ENCODE assay signal across 8 cellular contexts in the genomic region with DNA sequence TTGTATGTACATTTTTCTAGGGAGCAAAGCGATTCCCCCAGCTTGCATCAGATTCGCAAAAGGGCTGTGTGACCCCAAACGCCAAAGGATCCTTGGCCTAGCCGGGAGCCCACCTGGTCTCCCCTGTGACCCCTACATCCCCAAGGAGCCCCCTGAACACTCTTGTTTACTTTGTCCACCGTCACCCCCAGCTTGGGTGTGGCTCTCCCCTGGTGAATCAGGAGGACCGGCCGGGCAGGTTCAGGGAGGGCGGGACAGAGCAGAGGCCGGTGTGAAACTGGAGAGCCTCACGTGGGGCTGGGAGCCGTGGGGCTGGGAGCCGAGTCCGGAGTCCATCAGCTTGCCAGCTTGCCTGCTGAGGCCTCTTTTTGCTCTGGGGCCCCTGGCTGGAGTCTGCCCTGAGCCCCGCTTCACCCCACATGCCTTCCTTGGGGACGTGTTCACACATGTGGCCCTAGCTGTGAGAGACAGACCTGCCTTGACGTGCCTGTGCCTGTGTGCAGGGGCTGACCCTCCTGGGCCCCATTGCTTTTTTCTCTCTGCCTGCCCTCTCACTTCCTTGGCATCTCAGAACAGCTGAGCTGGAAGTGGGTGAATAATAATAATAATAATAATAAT. TPM values are rescaled to one million over a fixed set of nuclear protein-coding genes. Genes with fewer than 3 reads are reported as not detected.
A peak's percentile ranks its signal among the peaks of the same experiment; 100 is the strongest.
DNase-seq lines count a peak whose midpoint lies in the region; ATAC-seq and TF ChIP-seq lines count a peak whose summit lies in the region.

No MANE protein-coding gene starts in this region.

- H2BK120ac ChIP-seq in IMR-90 (ENCODE audit: low read depth, low read length), result peak overlapping the region; percentile 49

- H3K27me3 Mint-ChIP-seq in activated T-helper 2 cell treated with anti-CD3 and anti-CD28 coated beads, Interferon-gamma antibody, Interleukin-2, Interleukin-4, amounts not matched to agents 10 μg/mL and 5 μg/mL and 100 μg/mL, durations not matched to agents 14 hours and 24 hours and 36 hours (ENCODE audit: low read depth), result no peaks in the 10 kb centered on the region

- H3K36me3 ChIP-seq in DOHH2 (ENCODE audit: control insufficient read depth, low read length) (no peaks in the 10 kb centered on the region), IMR-90 (ENCODE audit: control insufficient read depth, insufficient read depth, low read length) (peaks cover 11% of the 10 kb centered on the region; the same call in 1 of the 2 replicates), parathyroid adenoma (ENCODE audit: control insufficient read depth, insufficient read depth, low read length) (no peaks in the 10 kb centered on the region)

- peak overlapping the region; percentile 97 for H3K9ac ChIP-seq in IMR-90 (ENCODE audit: low read depth, low read length)
- H3K9ac ChIP-seq in parathyroid adenoma, result no peak overlapping the region

- H2BK20ac ChIP-seq in IMR-90 (ENCODE audit: low read depth, low read length), result no peak overlapping the region; the same call in 1 of the 2 replicates

- no peaks in the 10 kb centered on the region for H4K20me1 ChIP-seq in DOHH2 (ENCODE audit: control insufficient read depth, insufficient read depth, low read depth, low read length)
- H4K20me1 ChIP-seq in IMR-90 (ENCODE audit: insufficient read depth, low read length), result peaks cover 20% of the 10 kb centered on the region; the same call in 1 of the 2 replicates

- peak overlapping the region; percentile 83 for H2BK5ac ChIP-seq in IMR-90 (ENCODE audit: low read depth, low read length, poor library complexity, severe bottlenecking)

- peak overlapping the region; percentile 94 for H3K4me3 Mint-ChIP-seq in activated T-helper 2 cell treated with anti-CD3 and anti-CD28 coated beads, Interferon-gamma antibody, Interleukin-2, Interleukin-4, amounts not matched to agents 10 μg/mL and 5 μg/mL and 100 μg/mL, durations not matched to agents 14 hours and 24 hours and 36 hours (ENCODE audit: low read depth)

- H3K18ac ChIP-seq in IMR-90 (ENCODE audit: low read depth, low read length), result peak overlapping the region; percentile 10; the same call in 1 of the 2 replicates

- intact Hi-C loops in IMR-90 (cut with micrococcal nuclease) (loop anchor here (5.0 kb wide), 1 partner anchor 78 kb away; a partner anchor contains a TSS), Right ventricle myocardium inferior (cut with DNase I) (loop anchor here (5.0 to 10.0 kb wide), 2 partner anchors 117 to 294 kb away; a partner anchor contains a TSS)
- intact Hi-C loops in activated T-helper 2 cell treated with anti-CD3 and anti-CD28 coated beads, Interferon-gamma antibody, Interleukin-2, Interleukin-4, amounts not matched to agents 10 μg/mL and 5 μg/mL and 100 μg/mL, durations not matched to agents 14 hours and 24 hours and 36 hours (cut with micrococcal nuclease), result loop anchor here (1.0 kb wide), 1 partner anchor 58 kb away; no protein-coding TSS in a partner anchor

- H3K56ac ChIP-seq in IMR-90 (ENCODE audit: extremely low read depth, insufficient read depth, low read length), result peak overlapping the region; percentile 47

- BruUV-seq in IMR-90 (replicated peaks; lab: Mats Ljungman, UMichigan), result no TSS peak

- H3K4me1 Mint-ChIP-seq in activated T-helper 2 cell treated with anti-CD3 and anti-CD28 coated beads, Interferon-gamma antibody, Interleukin-2, Interleukin-4, amounts not matched to agents 10 μg/mL and 5 μg/mL and 100 μg/mL, durations not matched to agents 14 hours and 24 hours and 36 hours (ENCODE audit: low read depth), result peaks cover 49% of the 10 kb centered on the region

- H2AK5ac ChIP-seq in IMR-90 (ENCODE audit: low read depth, low read length), result peak overlapping the region; percentile 86

- in situ Hi-C loops in IMR-90 (cut with MboI; ENCODE audit: low sequenced_read_pairs), result no loop called here

- peak overlapping the region; percentile 66 for H4K91ac ChIP-seq in IMR-90 (ENCODE audit: insufficient read depth, low read depth, low read length)

- peaks cover 16% of the 10 kb centered on the region; the same call in 1 of the 2 replicates for H3K9me1 ChIP-seq in IMR-90 (ENCODE audit: insufficient read depth, low read length)

- H3K36me3 Mint-ChIP-seq in activated T-helper 2 cell treated with anti-CD3 and anti-CD28 coated beads, Interferon-gamma antibody, Interleukin-2, Interleukin-4, amounts not matched to agents 10 μg/mL and 5 μg/mL and 100 μg/mL, durations not matched to agents 14 hours and 24 hours and 36 hours (ENCODE audit: low read depth), result peaks cover 32% of the 10 kb centered on the region

- H3F3A ChIP-seq in DOHH2 (ENCODE audit: control insufficient read depth, insufficient read depth), result no peaks in the 10 kb centered on the region; the same call in 1 of the 2 replicates

- H3K14ac ChIP-seq in IMR-90 (replicated peaks; ENCODE audit: low read depth, low read length), result peak overlapping the region; percentile 86

- POLR2A ChIA-PET in IMR-90 (lab: Charles Lee; ENCODE audit: unreplicated experiment), result interaction anchor here (0.6 kb wide), 1 partner anchor 37 kb away, joined by 5 read pairs; no protein-coding TSS in a partner anchor

- 10% methylated on average over 4 of the region's 16 CpGs; no CpG with 5 or more reads in 1 of the 2 experiments for WGBS in IMR-90 (ENCODE audit: extremely low coverage in 2 of 2, insufficient read length in 1 of 2), 2 experiments

- peak overlapping the region; percentile 80 for H3K4ac ChIP-seq in IMR-90 (ENCODE audit: low read depth, low read length)

- TF ChIP-seq POLR2A in IMR-90 (IDR thresholded peaks at IDR 0.05; ENCODE audit: low read depth, low read length), result peak; percentile 51; the same call in 1 of the 2 replicates

- CTCF ChIA-PET in IMR-90 (lab: Yijun Ruan, JAX), result no interaction called here

- no peak overlapping the region for H3K27ac Mint-ChIP-seq in activated T-helper 2 cell treated with anti-CD3 and anti-CD28 coated beads, Interferon-gamma antibody, Interleukin-2, Interleukin-4, amounts not matched to agents 10 μg/mL and 5 μg/mL and 100 μg/mL, durations not matched to agents 14 hours and 24 hours and 36 hours

- H2AK9ac ChIP-seq in IMR-90 (replicated peaks; ENCODE audit: low read depth, low read length, poor library complexity), result peak overlapping the region; percentile 90

- H3K9me3 ChIP-seq in DOHH2 (ENCODE audit: control insufficient read depth, insufficient read depth, low read length) (no peaks in the 10 kb centered on the region), IMR-90 (ENCODE audit: control insufficient read depth, insufficient read depth, low read length) (no peaks in the 10 kb centered on the region), parathyroid adenoma (ENCODE audit: control insufficient read depth, low read length) (no peaks in the 10 kb centered on the region)

- H3K9me2 ChIP-seq in DOHH2 (replicated peaks; ENCODE audit: control insufficient read depth, low read length), result no peaks in the 10 kb centered on the region

- peak overlapping the region; percentile 78 for H3K4me3 ChIP-seq in DOHH2 (ENCODE audit: low read length)
- peak overlapping the region; percentile 86 for H3K4me3 ChIP-seq in IMR-90 (ENCODE audit: insufficient read depth, low read depth, low read length)
- peak overlapping the region; percentile 92 for H3K4me3 ChIP-seq in parathyroid adenoma (ENCODE audit: low read depth, low read length)

- DNase-seq in IMR-90 (peak; percentile 40), Right ventricle myocardium inferior (ENCODE audit: missing footprints) (peak; percentile 79), GM19240 (ENCODE audit: insufficient read length, low spot score) (no peak), NCI-H1092 (lab: John Stamatoyannopoulos, UW) (no peak), globus pallidus (ENCODE audit: low spot score) (no peak)
- DNase-seq in activated T-helper 2 cell treated with anti-CD3 and anti-CD28 coated beads, Interferon-gamma antibody, Interleukin-2, Interleukin-4, amounts not matched to agents 10 μg/mL and 5 μg/mL and 100 μg/mL, durations not matched to agents 14 hours and 24 hours and 36 hours (ENCODE audit: low spot score), result no peak

- H4K5ac ChIP-seq in IMR-90 (ENCODE audit: low read depth, low read length), result no peak overlapping the region; the same call in 1 of the 2 replicates

- H3K27ac ChIP-seq in DOHH2 (ENCODE audit: low read depth, low read length) (no peak overlapping the region), IMR-90 (ENCODE audit: insufficient read depth, low read length) (peak overlapping the region; percentile 96), parathyroid adenoma (peak overlapping the region; percentile 87)

- peak overlapping the region; percentile 66 for H2AFZ ChIP-seq in IMR-90 (replicated peaks; ENCODE audit: low read length, poor library complexity)
- H2AFZ ChIP-seq in parathyroid adenoma, result peak overlapping the region; percentile 57

- dilution Hi-C loops in IMR-90 (cut with HindIII; ENCODE audit: low sequenced_read_pairs, unreplicated experiment), result no loop called here

- H3K27me3 ChIP-seq in DOHH2 (ENCODE audit: control insufficient read depth, low read length) (no peaks in the 10 kb centered on the region), IMR-90 (ENCODE audit: control insufficient read depth, insufficient read depth, low read length) (no peaks in the 10 kb centered on the region), parathyroid adenoma (ENCODE audit: control insufficient read depth, insufficient read depth, low read length) (no peaks in the 10 kb centered on the region)

- no peak for TF ChIP-seq RAD21 in IMR-90 (IDR thresholded peaks at IDR 0.05; ENCODE audit: low read length)

- TF ChIP-seq CTCF in DOHH2 (IDR thresholded peaks at IDR 0.05; ENCODE audit: low read depth, low read length, poor library complexity, severe bottlenecking) (no peak), IMR-90 (conservative IDR thresholded peaks at IDR 0.05; ENCODE audit: low read depth, low read length) (no peak), parathyroid adenoma (IDR thresholded peaks at IDR 0.05) (no peak)

- peaks cover 19 to 69% of the 10 kb centered on the region in 2 experiments for H3K79me1 ChIP-seq in IMR-90 (ENCODE audit: low read depth in 1 of 2, low read length in 2 of 2)

- H3K79me2 ChIP-seq in DOHH2 (ENCODE audit: control insufficient read depth, low read length) (peaks cover 37% of the 10 kb centered on the region), parathyroid adenoma (peaks cover 47% of the 10 kb centered on the region)

- peaks cover 42% of the 10 kb centered on the region for H3K4me1 ChIP-seq in DOHH2 (ENCODE audit: control insufficient read depth, low read length)
- H3K4me1 ChIP-seq in IMR-90 (ENCODE audit: control insufficient read depth, insufficient read depth, low read length), result peaks cover 11% of the 10 kb centered on the region
- peaks cover 23% of the 10 kb centered on the region for H3K4me1 ChIP-seq in parathyroid adenoma

- no peak overlapping the region for H2BK15ac ChIP-seq in IMR-90 (ENCODE audit: low read depth, low read length)

- ATAC-seq in IMR-90 (ENCODE audit: low read depth), result no peak
- ATAC-seq in Right ventricle myocardium inferior, result no peak

- H3K4me2 ChIP-seq in DOHH2 (ENCODE audit: low read length) (peak overlapping the region; percentile 97), IMR-90 (ENCODE audit: low read depth, low read length) (peak overlapping the region; percentile 91), parathyroid adenoma (ENCODE audit: low read length) (peak overlapping the region; percentile 98)

- H3K23ac ChIP-seq in IMR-90 (ENCODE audit: low read depth, low read length), result peak overlapping the region; percentile 97; the same call in 1 of the 2 replicates

- peak overlapping the region in 1 of 2 experiments; percentile 57; a peak in 2 of 4 replicates for H4K8ac ChIP-seq in IMR-90 (ENCODE audit: low read depth in 2 of 2, low read length in 2 of 2)

- H3K9me3 Mint-ChIP-seq in activated T-helper 2 cell treated with anti-CD3 and anti-CD28 coated beads, Interferon-gamma antibody, Interleukin-2, Interleukin-4, amounts not matched to agents 10 μg/mL and 5 μg/mL and 100 μg/mL, durations not matched to agents 14 hours and 24 hours and 36 hours, result no peaks in the 10 kb centered on the region

RNA-seq across cellular contexts. Expression of a gene that starts 2.0 kb away (rescaled TPM):
- 7.7 and 8.6 TPM in 2 replicates for total RNA-seq in IMR-90 (2012; rRNA removed)
- 8.6 and 9.4 TPM in 2 replicates for polyA plus RNA-seq in IMR-90 (2012; rRNA removed)
- 6.5 and 8.3 TPM in 2 replicates for polyA plus RNA-seq in IMR-90 (2012; cell fraction: cytosol; rRNA removed)
- polyA plus RNA-seq in IMR-90 (2012; cell fraction: nucleus; rRNA removed; ENCODE audit: low replicate concordance), result 6.8 and 11.6 TPM in 2 replicates
- total RNA-seq in activated T-helper 2 cell treated with anti-CD3 and anti-CD28 coated beads, Interferon-gamma antibody, Interleukin-2, Interleukin-4, amounts not matched to agents 10 μg/mL and 5 μg/mL and 100 μg/mL, durations not matched to agents 14 hours and 24 hours and 36 hours, result 7.4 and 8.4 TPM in 2 replicates
- total RNA-seq in Right ventricle myocardium inferior, result 12.6 TPM

RNA-seq across cellular contexts. Expression of a gene that starts 2.2 kb away (rescaled TPM):
- total RNA-seq in IMR-90 (2012; rRNA removed) (14.2 and 14.9 TPM in 2 replicates), Right ventricle myocardium inferior (37.4 TPM)
- polyA plus RNA-seq in IMR-90 (2012; rRNA removed), result 23.2 and 23.5 TPM in 2 replicates
- 12.9 and 22.5 TPM in 2 replicates for polyA plus RNA-seq in IMR-90 (2012; cell fraction: cytosol; rRNA removed)
- 64.0 and 115 TPM in 2 replicates for polyA plus RNA-seq in IMR-90 (2012; cell fraction: nucleus; rRNA removed; ENCODE audit: low replicate concordance)
- total RNA-seq in activated T-helper 2 cell treated with anti-CD3 and anti-CD28 coated beads, Interferon-gamma antibody, Interleukin-2, Interleukin-4, amounts not matched to agents 10 μg/mL and 5 μg/mL and 100 μg/mL, durations not matched to agents 14 hours and 24 hours and 36 hours, result 33.5 and 36.7 TPM in 2 replicates

RNA-seq across cellular contexts. Expression of a gene that starts 28.4 kb away (rescaled TPM):
- total RNA-seq in IMR-90 (2012; rRNA removed) (6.3 and 6.9 TPM in 2 replicates), Right ventricle myocardium inferior (16.8 TPM)
- 29.0 and 29.8 TPM in 2 replicates for polyA plus RNA-seq in IMR-90 (2012; rRNA removed)
- 45.8 and 88.1 TPM in 2 replicates for polyA plus RNA-seq in IMR-90 (2012; cell fraction: cytosol; rRNA removed)
- 107 and 168 TPM in 2 replicates for polyA plus RNA-seq in IMR-90 (2012; cell fraction: nucleus; rRNA removed; ENCODE audit: low replicate concordance)
- total RNA-seq in activated T-helper 2 cell treated with anti-CD3 and anti-CD28 coated beads, Interferon-gamma antibody, Interleukin-2, Interleukin-4, amounts not matched to agents 10 μg/mL and 5 μg/mL and 100 μg/mL, durations not matched to agents 14 hours and 24 hours and 36 hours, result 18.0 and 27.0 TPM in 2 replicates

RNA-seq across cellular contexts. Expression of a gene that starts 31.4 kb away (rescaled TPM):
- 0.28 and 0.54 TPM in 2 replicates for total RNA-seq in IMR-90 (2012; rRNA removed)
- polyA plus RNA-seq in IMR-90 (2012; rRNA removed), result 4.9 and 5.4 TPM in 2 replicates
- 4.2 and 5.8 TPM in 2 replicates for polyA plus RNA-seq in IMR-90 (2012; cell fraction: cytosol; rRNA removed)
- 6.8 and 12.2 TPM in 2 replicates for polyA plus RNA-seq in IMR-90 (2012; cell fraction: nucleus; rRNA removed; ENCODE audit: low replicate concordance)
- total RNA-seq in activated T-helper 2 cell treated with anti-CD3 and anti-CD28 coated beads, Interferon-gamma antibody, Interleukin-2, Interleukin-4, amounts not matched to agents 10 μg/mL and 5 μg/mL and 100 μg/mL, durations not matched to agents 14 hours and 24 hours and 36 hours, result 13.2 and 14.2 TPM in 2 replicates
- 6.4 TPM for total RNA-seq in Right ventricle myocardium inferior

RNA-seq across cellular contexts. Expression of a gene that starts 32.1 kb away (rescaled TPM):
- total RNA-seq in IMR-90 (2012; rRNA removed) (28.3 and 30.3 TPM in 2 replicates), Right ventricle myocardium inferior (32.4 TPM)
- 81.3 and 158 TPM in 2 replicates for polyA plus RNA-seq in IMR-90 (2012; rRNA removed)
- polyA plus RNA-seq in IMR-90 (2012; cell fraction: cytosol; rRNA removed), result 89.7 and 101 TPM in 2 replicates
- 76.5 and 101 TPM in 2 replicates for polyA plus RNA-seq in IMR-90 (2012; cell fraction: nucleus; rRNA removed; ENCODE audit: low replicate concordance)
- 257 and 267 TPM in 2 replicates for total RNA-seq in activated T-helper 2 cell treated with anti-CD3 and anti-CD28 coated beads, Interferon-gamma antibody, Interleukin-2, Interleukin-4, amounts not matched to agents 10 μg/mL and 5 μg/mL and 100 μg/mL, durations not matched to agents 14 hours and 24 hours and 36 hours

Comparison
In these comparisons a context has a peak if more than half of its experiments do, and no peak if none do; other contexts are left out.
1. DNase-seq: peak in IMR-90 (single experiment) and Right ventricle myocardium inferior (single experiment); none in activated T-helper 2 cell treated with anti-CD3 and anti-CD28 coated beads, Interferon-gamma antibody, Interleukin-2, Interleukin-4, amounts not matched to agents 10 μg/mL and 5 μg/mL and 100 μg/mL, durations not matched to agents 14 hours and 24 hours and 36 hours (single experiment), GM19240 (single experiment), NCI-H1092 (single experiment) and globus pallidus (single experiment).
2. Peak in every context shown above with its lines, with median percentiles within 50 percentile points of each other: H3K4me2 ChIP-seq and H3K4me3 ChIP-seq.